2 cellular contexts compared by ENCODE assay signal in the genomic region with DNA sequence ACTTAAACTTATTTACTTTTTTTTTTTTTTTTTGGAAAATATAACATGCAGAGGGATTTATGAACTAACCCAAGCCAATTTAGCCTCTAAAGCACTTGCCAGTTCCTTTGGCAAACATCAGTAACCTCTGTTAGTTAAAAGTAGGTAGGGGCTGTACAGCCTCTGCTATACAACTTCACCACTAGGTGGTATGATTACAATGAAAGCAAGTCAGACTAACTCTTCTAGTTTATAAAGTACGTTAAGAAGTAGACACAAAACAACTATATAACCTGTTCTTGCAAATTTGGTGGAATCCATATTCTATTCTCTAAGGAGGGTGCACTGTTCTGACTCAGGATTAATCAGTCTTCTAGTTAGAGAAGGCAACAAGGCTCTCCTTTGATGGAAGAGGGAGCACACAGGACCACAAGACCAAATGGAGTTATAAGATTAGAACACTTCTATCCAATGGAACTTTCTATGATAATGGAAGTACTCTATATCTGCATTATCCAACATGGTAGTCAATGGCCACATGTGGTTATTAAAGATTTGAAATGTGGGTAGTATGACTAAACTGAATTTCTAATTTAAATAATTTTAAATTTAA.
TF ChIP-seq lines count a peak whose summit lies in the region.

No MANE protein-coding gene starts in this region.

TF ChIP-seq in GM23338, 12 proteins besides CTCF, POLR2A, EP300 and RAD21 (continued from another document):
- TF ChIP-seq ZNF114 (CRISPR knock-in tag; IDR thresholded peaks at IDR 0.05), result no peak
- TF ChIP-seq, protein P1, sequence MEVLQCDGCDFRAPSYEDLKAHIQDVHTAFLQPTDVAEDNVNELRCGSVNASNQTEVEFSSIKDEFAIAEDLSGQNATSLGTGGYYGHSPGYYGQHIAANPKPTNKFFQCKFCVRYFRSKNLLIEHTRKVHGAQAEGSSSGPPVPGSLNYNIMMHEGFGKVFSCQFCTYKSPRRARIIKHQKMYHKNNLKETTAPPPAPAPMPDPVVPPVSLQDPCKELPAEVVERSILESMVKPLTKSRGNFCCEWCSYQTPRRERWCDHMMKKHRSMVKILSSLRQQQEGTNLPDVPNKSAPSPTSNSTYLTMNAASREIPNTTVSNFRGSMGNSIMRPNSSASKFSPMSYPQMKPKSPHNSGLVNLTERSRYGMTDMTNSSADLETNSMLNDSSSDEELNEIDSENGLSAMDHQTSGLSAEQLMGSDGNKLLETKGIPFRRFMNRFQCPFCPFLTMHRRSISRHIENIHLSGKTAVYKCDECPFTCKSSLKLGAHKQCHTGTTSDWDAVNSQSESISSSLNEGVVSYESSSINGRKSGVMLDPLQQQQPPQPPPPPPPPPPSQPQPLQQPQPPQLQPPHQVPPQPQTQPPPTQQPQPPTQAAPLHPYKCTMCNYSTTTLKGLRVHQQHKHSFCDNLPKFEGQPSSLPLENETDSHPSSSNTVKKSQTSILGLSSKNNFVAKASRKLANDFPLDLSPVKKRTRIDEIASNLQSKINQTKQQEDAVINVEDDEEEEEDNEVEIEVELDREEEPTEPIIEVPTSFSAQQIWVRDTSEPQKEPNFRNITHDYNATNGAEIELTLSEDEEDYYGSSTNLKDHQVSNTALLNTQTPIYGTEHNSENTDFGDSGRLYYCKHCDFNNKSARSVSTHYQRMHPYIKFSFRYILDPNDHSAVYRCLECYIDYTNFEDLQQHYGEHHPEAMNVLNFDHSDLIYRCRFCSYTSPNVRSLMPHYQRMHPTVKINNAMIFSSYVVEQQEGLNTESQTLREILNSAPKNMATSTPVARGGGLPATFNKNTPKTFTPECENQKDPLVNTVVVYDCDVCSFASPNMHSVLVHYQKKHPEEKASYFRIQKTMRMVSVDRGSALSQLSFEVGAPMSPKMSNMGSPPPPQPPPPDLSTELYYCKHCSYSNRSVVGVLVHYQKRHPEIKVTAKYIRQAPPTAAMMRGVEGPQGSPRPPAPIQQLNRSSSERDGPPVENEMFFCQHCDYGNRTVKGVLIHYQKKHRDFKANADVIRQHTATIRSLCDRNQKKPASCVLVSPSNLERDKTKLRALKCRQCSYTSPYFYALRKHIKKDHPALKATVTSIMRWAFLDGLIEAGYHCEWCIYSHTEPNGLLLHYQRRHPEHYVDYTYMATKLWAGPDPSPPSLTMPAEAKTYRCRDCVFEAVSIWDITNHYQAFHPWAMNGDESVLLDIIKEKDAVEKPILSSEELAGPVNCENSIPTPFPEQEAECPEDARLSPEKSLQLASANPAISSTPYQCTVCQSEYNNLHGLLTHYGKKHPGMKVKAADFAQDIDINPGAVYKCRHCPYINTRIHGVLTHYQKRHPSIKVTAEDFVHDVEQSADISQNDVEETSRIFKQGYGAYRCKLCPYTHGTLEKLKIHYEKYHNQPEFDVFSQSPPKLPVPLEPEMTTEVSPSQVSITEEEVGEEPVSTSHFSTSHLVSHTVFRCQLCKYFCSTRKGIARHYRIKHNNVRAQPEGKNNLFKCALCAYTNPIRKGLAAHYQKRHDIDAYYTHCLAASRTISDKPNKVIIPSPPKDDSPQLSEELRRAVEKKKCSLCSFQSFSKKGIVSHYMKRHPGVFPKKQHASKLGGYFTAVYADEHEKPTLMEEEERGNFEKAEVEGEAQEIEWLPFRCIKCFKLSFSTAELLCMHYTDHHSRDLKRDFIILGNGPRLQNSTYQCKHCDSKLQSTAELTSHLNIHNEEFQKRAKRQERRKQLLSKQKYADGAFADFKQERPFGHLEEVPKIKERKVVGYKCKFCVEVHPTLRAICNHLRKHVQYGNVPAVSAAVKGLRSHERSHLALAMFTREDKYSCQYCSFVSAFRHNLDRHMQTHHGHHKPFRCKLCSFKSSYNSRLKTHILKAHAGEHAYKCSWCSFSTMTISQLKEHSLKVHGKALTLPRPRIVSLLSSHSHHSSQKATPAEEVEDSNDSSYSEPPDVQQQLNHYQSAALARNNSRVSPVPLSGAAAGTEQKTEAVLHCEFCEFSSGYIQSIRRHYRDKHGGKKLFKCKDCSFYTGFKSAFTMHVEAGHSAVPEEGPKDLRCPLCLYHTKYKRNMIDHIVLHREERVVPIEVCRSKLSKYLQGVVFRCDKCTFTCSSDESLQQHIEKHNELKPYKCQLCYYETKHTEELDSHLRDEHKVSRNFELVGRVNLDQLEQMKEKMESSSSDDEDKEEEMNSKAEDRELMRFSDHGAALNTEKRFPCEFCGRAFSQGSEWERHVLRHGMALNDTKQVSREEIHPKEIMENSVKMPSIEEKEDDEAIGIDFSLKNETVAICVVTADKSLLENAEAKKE (CRISPR knock-in tag; IDR thresholded peaks at IDR 0.05), result no peak
- TF ChIP-seq EZH2 (IDR thresholded peaks at IDR 0.05; ENCODE audit: low read depth, unreplicated experiment), result no peak
- no peak for TF ChIP-seq JUNB (IDR thresholded peaks at IDR 0.05; ENCODE audit: unreplicated experiment)
- TF ChIP-seq, protein P2, sequence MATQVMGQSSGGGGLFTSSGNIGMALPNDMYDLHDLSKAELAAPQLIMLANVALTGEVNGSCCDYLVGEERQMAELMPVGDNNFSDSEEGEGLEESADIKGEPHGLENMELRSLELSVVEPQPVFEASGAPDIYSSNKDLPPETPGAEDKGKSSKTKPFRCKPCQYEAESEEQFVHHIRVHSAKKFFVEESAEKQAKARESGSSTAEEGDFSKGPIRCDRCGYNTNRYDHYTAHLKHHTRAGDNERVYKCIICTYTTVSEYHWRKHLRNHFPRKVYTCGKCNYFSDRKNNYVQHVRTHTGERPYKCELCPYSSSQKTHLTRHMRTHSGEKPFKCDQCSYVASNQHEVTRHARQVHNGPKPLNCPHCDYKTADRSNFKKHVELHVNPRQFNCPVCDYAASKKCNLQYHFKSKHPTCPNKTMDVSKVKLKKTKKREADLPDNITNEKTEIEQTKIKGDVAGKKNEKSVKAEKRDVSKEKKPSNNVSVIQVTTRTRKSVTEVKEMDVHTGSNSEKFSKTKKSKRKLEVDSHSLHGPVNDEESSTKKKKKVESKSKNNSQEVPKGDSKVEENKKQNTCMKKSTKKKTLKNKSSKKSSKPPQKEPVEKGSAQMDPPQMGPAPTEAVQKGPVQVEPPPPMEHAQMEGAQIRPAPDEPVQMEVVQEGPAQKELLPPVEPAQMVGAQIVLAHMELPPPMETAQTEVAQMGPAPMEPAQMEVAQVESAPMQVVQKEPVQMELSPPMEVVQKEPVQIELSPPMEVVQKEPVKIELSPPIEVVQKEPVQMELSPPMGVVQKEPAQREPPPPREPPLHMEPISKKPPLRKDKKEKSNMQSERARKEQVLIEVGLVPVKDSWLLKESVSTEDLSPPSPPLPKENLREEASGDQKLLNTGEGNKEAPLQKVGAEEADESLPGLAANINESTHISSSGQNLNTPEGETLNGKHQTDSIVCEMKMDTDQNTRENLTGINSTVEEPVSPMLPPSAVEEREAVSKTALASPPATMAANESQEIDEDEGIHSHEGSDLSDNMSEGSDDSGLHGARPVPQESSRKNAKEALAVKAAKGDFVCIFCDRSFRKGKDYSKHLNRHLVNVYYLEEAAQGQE (IDR thresholded peaks at IDR 0.05; ENCODE audit: unreplicated experiment), result no peak

TF ChIP-seq in WTC11, 78 proteins besides CTCF, POLR2A, EP300 and RAD21 (continued from another document):
- no peak for TF ChIP-seq ATF3 (CRISPR knock-in tag; conservative IDR thresholded peaks at IDR 0.05)
- no peak for TF ChIP-seq TCF7 (CRISPR knock-in tag; IDR thresholded peaks at IDR 0.05; ENCODE audit: low read depth)
